8 cellular contexts compared by ENCODE assay signal in genomic region chr22:39097098-39098020, GRCh38. TPM values are rescaled to one million over a fixed set of nuclear protein-coding genes. Genes with fewer than 3 reads are reported as not detected.
A peak's percentile ranks its signal among the peaks of the same experiment; 100 is the strongest.
DNase-seq lines count a peak whose midpoint lies in the region; ATAC-seq and TF ChIP-seq lines count a peak whose summit lies in the region.

Gene APOBEC3H (plus strand): TSS chr22:39097244. CDS start chr22:39100279, 3,035 bp downstream.

- H3K9me3 Mint-ChIP-seq in CD8-positive, alpha-beta T cell = no peaks in the 10 kb centered on the region
- no peaks in the 10 kb centered on the region for H3K9me3 Mint-ChIP-seq in activated CD4-positive, alpha-beta memory T cell treated with anti-CD3 and anti-CD28 coated beads for 36 hours

- no peak for TF ChIP-seq POLR2A in lower leg skin (IDR thresholded peaks at IDR 0.05)

- CTCF ChIA-PET in CD8-positive, alpha-beta T cell (lab: Charles Lee) = interaction anchor here (0.7 to 1.1 kb wide), 2 partner anchors 62 to 90 kb away, joined by 3 read pairs; no protein-coding TSS in a partner anchor
- CTCF ChIA-PET in activated CD4-positive, alpha-beta memory T cell treated with anti-CD3 and anti-CD28 coated beads for 36 hours (lab: Charles Lee) = interaction anchor here (1.5 to 2.0 kb wide), 3 partner anchors 13 to 94 kb away, joined by 4 to 8 read pairs (median 4); no protein-coding TSS in a partner anchor

- peak in 2 of 7 experiments; percentile 42 to 60 for DNase-seq in CD8-positive, alpha-beta T cell
- peak; percentile 74 for DNase-seq in activated CD4-positive, alpha-beta memory T cell treated with anti-CD3 and anti-CD28 coated beads for 36 hours
- DNase-seq in inferior parietal cortex (ENCODE audit: extremely low spot score) (peak; percentile 14), NCI-H226 (no peak), NCI-H748 (lab: John Stamatoyannopoulos, UW; ENCODE audit: unreplicated experiment) (no peak), lower leg skin (ENCODE audit: low spot score in 2 of 2) (no peak)

- H3K27me3 Mint-ChIP-seq in CD8-positive, alpha-beta T cell (ENCODE audit: low read depth) = no peaks in the 10 kb centered on the region
- H3K27me3 Mint-ChIP-seq in activated CD4-positive, alpha-beta memory T cell treated with anti-CD3 and anti-CD28 coated beads for 36 hours = no peaks in the 10 kb centered on the region

- H3K4me3 ChIP-seq in CD8-positive, alpha-beta T cell (ENCODE audit: low read depth, low read length) = no peak within 1 kb of the TSS
- H3K4me3 ChIP-seq in urinary bladder (ENCODE audit: low read depth, low read length) (no peak within 1 kb of the TSS), lower leg skin (ENCODE audit: low read depth, poor library complexity, severe bottlenecking) (no peak within 1 kb of the TSS)

- H3K36me3 Mint-ChIP-seq in CD8-positive, alpha-beta T cell = no peaks in the 10 kb centered on the region
- no peaks in the 10 kb centered on the region for H3K36me3 Mint-ChIP-seq in activated CD4-positive, alpha-beta memory T cell treated with anti-CD3 and anti-CD28 coated beads for 36 hours

- H3K36me3 ChIP-seq in CD8-positive, alpha-beta T cell (ENCODE audit: insufficient read depth, low read length) = no peaks in the 10 kb centered on the region
- no peaks in the 10 kb centered on the region for H3K36me3 ChIP-seq in urinary bladder (ENCODE audit: insufficient read depth)

- POLR2A ChIA-PET in CD8-positive, alpha-beta T cell (lab: Charles Lee) = interaction anchor here (1.7 kb wide), 1 partner anchor 7 kb away, joined by 9 read pairs; no protein-coding TSS in a partner anchor
- POLR2A ChIA-PET in activated CD4-positive, alpha-beta memory T cell treated with anti-CD3 and anti-CD28 coated beads for 36 hours (lab: Charles Lee) = interaction anchor here (1.4 kb wide), 1 partner anchor 21 kb away, joined by 4 read pairs; no protein-coding TSS in a partner anchor

- WGBS in urinary bladder = 61% methylated on average over 9 of the region's 9 CpGs
- 71 to 74% methylated on average over 9 of the region's 9 CpGs for WGBS in lower leg skin, 2 donors

- no peaks in the 10 kb centered on the region for H3K27me3 ChIP-seq in CD8-positive, alpha-beta T cell (ENCODE audit: insufficient read depth, low read length)

- H3K9me3 ChIP-seq in CD8-positive, alpha-beta T cell (ENCODE audit: low read length) = no peaks in the 10 kb centered on the region

- peaks cover 65% of the 10 kb centered on the region for H3K4me1 Mint-ChIP-seq in CD8-positive, alpha-beta T cell (ENCODE audit: low read depth)
- H3K4me1 Mint-ChIP-seq in activated CD4-positive, alpha-beta memory T cell treated with anti-CD3 and anti-CD28 coated beads for 36 hours (ENCODE audit: low read depth) = peaks cover 78% of the 10 kb centered on the region

- peak within 1 kb of the TSS; percentile 90 for H3K27ac Mint-ChIP-seq in CD8-positive, alpha-beta T cell
- peak within 1 kb of the TSS; percentile 91 for H3K27ac Mint-ChIP-seq in activated CD4-positive, alpha-beta memory T cell treated with anti-CD3 and anti-CD28 coated beads for 36 hours

- intact Hi-C loops in CD8-positive, alpha-beta T cell (cut with DNase I, micrococcal nuclease) = loop anchor here in 1 of 2 experiments (2.0 kb wide), 1 partner anchor 19 kb away; no protein-coding TSS in a partner anchor
- intact Hi-C loops in activated CD4-positive, alpha-beta memory T cell treated with anti-CD3 and anti-CD28 coated beads for 36 hours (cut with micrococcal nuclease) = loop anchor here (10.0 kb wide), 2 partner anchors 153 to 343 kb away; partner anchors contain the start of gene SUN2
- intact Hi-C loops in lower leg skin (cut with DNase I; ENCODE audit: low total_unique reads) = no loop called here

- peak within 1 kb of the TSS; percentile 21 for H3K27ac ChIP-seq in CD8-positive, alpha-beta T cell (ENCODE audit: low read depth, low read length)
- H3K27ac ChIP-seq in urinary bladder (ENCODE audit: low read depth) = peak within 1 kb of the TSS; percentile 90

- no peak for TF ChIP-seq CTCF in CD8-positive, alpha-beta T cell (IDR thresholded peaks at IDR 0.05)
- TF ChIP-seq CTCF in lower leg skin (IDR thresholded peaks at IDR 0.05) = no peak

- peaks cover 67% of the 10 kb centered on the region for H3K4me1 ChIP-seq in CD8-positive, alpha-beta T cell (ENCODE audit: insufficient read depth, low read length)
- H3K4me1 ChIP-seq in urinary bladder (ENCODE audit: insufficient read depth) = no peaks in the 10 kb centered on the region

- peak; percentile 13 for ATAC-seq in CD8-positive, alpha-beta T cell
- ATAC-seq in HG03280 (IDR thresholded peaks at IDR 0.05; ENCODE audit: unreplicated experiment) = peak; percentile 36

- peak within 1 kb of the TSS; percentile 26 for H3K4me3 Mint-ChIP-seq in CD8-positive, alpha-beta T cell
- H3K4me3 Mint-ChIP-seq in activated CD4-positive, alpha-beta memory T cell treated with anti-CD3 and anti-CD28 coated beads for 36 hours = peak within 1 kb of the TSS; percentile 78

RNA-seq across cellular contexts. Expression of gene APOBEC3H, which starts in this region (rescaled TPM):
- 1 to 10 TPM; 1.6 TPM for total RNA-seq in CD8-positive, alpha-beta T cell
- total RNA-seq in activated CD4-positive, alpha-beta memory T cell treated with anti-CD3 and anti-CD28 coated beads for 36 hours = 10 to 100 TPM; 23.6 to 25.3 TPM
- total RNA-seq in urinary bladder (not detected), lower leg skin (not detected)
- polyA plus RNA-seq in urinary bladder = 0.24 TPM

Comparison
In these comparisons a context has a peak if more than half of its experiments do, and no peak if none do; other contexts are left out.
1. RNA of gene APOBEC3H (total RNA-seq): 23.6 to 25.3 TPM in activated CD4-positive, alpha-beta memory T cell treated with anti-CD3 and anti-CD28 coated beads for 36 hours; 1.6 TPM in CD8-positive, alpha-beta T cell, not detected in urinary bladder (single experiment) and not detected in lower leg skin; every median in the first group is over 4 times any median in the second.
2. DNase-seq: peak in activated CD4-positive, alpha-beta memory T cell treated with anti-CD3 and anti-CD28 coated beads for 36 hours (single experiment) and inferior parietal cortex (single experiment); none in NCI-H226 (single experiment), NCI-H748 (single experiment) and lower leg skin (0 of 2).